ENCODE assay signal across 21 cellular contexts in the genomic region with DNA sequence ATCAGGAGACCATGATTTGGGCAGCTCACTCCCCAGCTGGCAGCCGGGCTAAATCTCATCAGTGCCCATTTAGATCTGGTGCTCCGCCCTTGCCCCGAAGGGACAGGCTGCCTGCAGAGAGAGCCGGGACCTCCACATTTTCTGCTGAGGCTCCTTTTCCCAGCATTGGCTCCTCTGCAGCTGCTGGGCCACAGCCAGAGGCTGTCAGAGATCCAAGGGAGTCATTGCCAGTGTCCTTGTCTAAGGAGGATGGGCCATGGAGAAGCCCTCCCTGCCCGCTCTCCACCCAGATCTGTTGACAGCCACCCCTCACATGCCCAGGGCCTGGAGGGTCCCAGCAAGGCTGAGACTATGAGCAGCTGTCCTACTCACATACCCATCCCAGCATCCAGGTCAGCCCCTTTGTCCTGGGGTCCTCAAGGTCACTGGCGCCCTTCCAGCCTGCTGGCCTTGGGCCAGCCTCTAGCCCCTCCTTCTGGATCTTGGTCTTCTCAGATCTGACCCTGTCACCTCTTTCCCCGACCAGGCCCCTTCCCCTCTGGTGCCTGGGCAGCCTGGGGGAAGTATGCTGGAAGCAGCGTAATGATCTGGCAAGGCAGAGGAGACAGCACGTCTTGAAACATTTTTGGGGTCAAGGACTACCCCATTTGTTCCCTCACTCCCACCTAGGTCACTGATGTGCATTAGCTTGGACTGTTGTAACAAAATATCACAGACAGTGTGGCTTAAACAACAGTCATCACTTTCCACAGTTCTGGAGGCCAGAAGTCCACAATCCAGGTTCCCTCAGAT.
"Had no signal": no experiment of that assay in that cellular context is flagged by ENCODE, and none has a peak within 500 bp of the region (broad histone marks: within the 10 kb centered on the region; RNA-seq: fewer than 3 reads in every experiment).

No MANE protein-coding gene starts in this region.

- ATAC-seq: esophagus mucosa; left lung; naive thymus-derived CD4-positive, alpha-beta T cell; psoas muscle; stimulated activated naive B cell treated with anti-CD40 and anti-IgM and Interleukin-4, amounts not matched to agents 10 μg/mL and 1 μg/mL and 100 μg/mL, for 72 hours; stimulated activated naive CD8-positive, alpha-beta T cell treated with anti-CD3 and anti-CD28 coated beads, Interleukin-15, amount 100 ng/mL, for 72 hours had no signal

- DNase-seq: colonic mucosa; dermis blood vessel endothelial cell; effector CD4-positive, alpha-beta T cell; left lung; naive thymus-derived CD4-positive, alpha-beta T cell; nephron progenitor cell; psoas muscle; retina; sigmoid colon; stimulated activated CD4-positive, alpha-beta T cell treated with anti-CD3 and anti-CD28 coated beads, Interleukin-2, amount 100 ng/mL, for 24 hours; stimulated activated CD4-positive, alpha-beta T cell treated with anti-CD3 and anti-CD28 coated beads, Interleukin-4, amount 100 ng/mL, for 4 hours; stimulated activated naive B cell treated with anti-CD40 and anti-IgM and Interleukin-4, amounts not matched to agents 10 μg/mL and 1 μg/mL and 100 μg/mL, for 72 hours; stimulated activated naive CD8-positive, alpha-beta T cell treated with anti-CD3 and anti-CD28 coated beads, Interleukin-15, amount 100 ng/mL, for 72 hours; thyroid gland; uterus had no signal

- H3K4me1 ChIP-seq: colonic mucosa, left lung, psoas muscle, thyroid gland, upper lobe of left lung, uterus had no signal

- H3K9me3 ChIP-seq: colonic mucosa, thyroid gland, uterus had no signal

- H3K27me3 ChIP-seq: colonic mucosa, heart right ventricle, left lung, sigmoid colon, thyroid gland, upper lobe of left lung, uterus had no signal

- H3K4me3 ChIP-seq: colonic mucosa, heart right ventricle, left lung, psoas muscle, sigmoid colon, skin epidermis, thyroid gland, upper lobe of left lung, uterus had no signal

- H3K27ac ChIP-seq: colonic mucosa, heart right ventricle, left lung, psoas muscle, skin epidermis, thyroid gland, upper lobe of left lung, uterus had no signal

- FAIRE-seq: frontal cortex, islet of Langerhans had no signal

- H3K36me3 ChIP-seq: uterus had no signal
